In genomic region chr11:296976-297665, GRCh38 we compare ENCODE assay signal across 11 cellular contexts. TPM values are rescaled to one million over a fixed set of nuclear protein-coding genes. Genes with fewer than 3 reads are reported as not detected.
DNase-seq lines count a peak whose midpoint lies in the region; ATAC-seq and TF ChIP-seq lines count a peak whose summit lies in the region.
"Had no signal": no experiment of that assay in that cellular context is flagged by ENCODE, and none has a peak within 500 bp of the region (broad histone marks: within the 10 kb centered on the region; RNA-seq: fewer than 3 reads in every experiment).

No MANE protein-coding gene starts in this region.

- H3K4me3 ChIP-seq in BLaER1 (no peak overlapping the region), IMR-90 (ENCODE audit: insufficient read depth, low read depth, low read length) (no peak overlapping the region), SK-N-SH (ENCODE audit: low read depth in 2 of 2, low read length in 1 of 2) (no peak overlapping the region), colonic mucosa (no peak overlapping the region)

- 91% methylated on average over 5 of the region's 13 CpGs; no CpG with 5 or more reads in 1 of the 2 experiments for WGBS in IMR-90 (ENCODE audit: extremely low coverage in 2 of 2, insufficient read length in 1 of 2), 2 experiments
- 91% methylated on average over 9 of the region's 13 CpGs for WGBS in SK-N-SH (ENCODE audit: low lambda C conversion rate)

- TF ChIP-seq RAD21 in IMR-90 (IDR thresholded peaks at IDR 0.05; ENCODE audit: low read length) (no peak), SK-N-SH (IDR thresholded peaks at IDR 0.05; ENCODE audit: low read length) (no peak)

- no peaks in the 10 kb centered on the region for H3K27me3 ChIP-seq in BLaER1
- H3K27me3 ChIP-seq in IMR-90 (ENCODE audit: control insufficient read depth, insufficient read depth, low read length) = peaks cover 8% of the 10 kb centered on the region
- no peaks in the 10 kb centered on the region for H3K27me3 ChIP-seq in SK-N-SH (ENCODE audit: insufficient read depth)
- H3K27me3 ChIP-seq in colonic mucosa = peaks cover 3% of the 10 kb centered on the region

- H3K9me2 ChIP-seq in SK-N-SH = no peaks in the 10 kb centered on the region

- H3K9ac ChIP-seq in BLaER1 (peak overlapping the region; percentile 70; the same call in 1 of the 2 replicates), IMR-90 (ENCODE audit: low read depth, low read length) (no peak overlapping the region), SK-N-SH (no peak overlapping the region), colonic mucosa (ENCODE audit: low read depth in 2 of 2, low read length in 2 of 2) (no peak overlapping the region)

- no peak overlapping the region for H3K14ac ChIP-seq in IMR-90 (replicated peaks; ENCODE audit: low read depth, low read length)

- H4K20me1 ChIP-seq in BLaER1 = no peaks in the 10 kb centered on the region; the same call in 1 of the 2 replicates
- no peaks in the 10 kb centered on the region for H4K20me1 ChIP-seq in IMR-90 (ENCODE audit: insufficient read depth, low read length)
- no peaks in the 10 kb centered on the region for H4K20me1 ChIP-seq in SK-N-SH (ENCODE audit: insufficient read depth)

- H4K8ac ChIP-seq in IMR-90 (ENCODE audit: low read depth in 2 of 2, low read length in 2 of 2) = no peak overlapping the region

- peaks cover 47% of the 10 kb centered on the region for H3K4me1 ChIP-seq in BLaER1
- H3K4me1 ChIP-seq in IMR-90 (ENCODE audit: control insufficient read depth, insufficient read depth, low read length) = no peaks in the 10 kb centered on the region; the same call in 1 of the 2 replicates
- no peaks in the 10 kb centered on the region; a peak in 1 of 4 replicates for H3K4me1 ChIP-seq in SK-N-SH (ENCODE audit: control insufficient read depth in 1 of 2, insufficient read depth in 2 of 2, low read depth in 1 of 2, low read length in 1 of 2)
- peaks cover 5% of the 10 kb centered on the region for H3K4me1 ChIP-seq in colonic mucosa

- H3K4ac ChIP-seq in IMR-90 (ENCODE audit: low read depth, low read length) = no peak overlapping the region

- H4K91ac ChIP-seq in IMR-90 (ENCODE audit: insufficient read depth, low read depth, low read length) = no peak overlapping the region

- no peaks in the 10 kb centered on the region for H3K27me3 Mint-ChIP-seq in central memory CD8-positive, alpha-beta T cell

- no peak for TF ChIP-seq POLR2A in IMR-90 (IDR thresholded peaks at IDR 0.05; ENCODE audit: low read depth, low read length)

- H3K56ac ChIP-seq in IMR-90 (ENCODE audit: extremely low read depth, insufficient read depth, low read length) = no peak overlapping the region

- peaks cover 13% of the 10 kb centered on the region for H3K4me1 Mint-ChIP-seq in central memory CD8-positive, alpha-beta T cell

- POLR2A ChIA-PET in IMR-90 (lab: Charles Lee; ENCODE audit: unreplicated experiment) = no interaction called here
- POLR2A ChIA-PET in SK-N-SH (lab: Yijun Ruan, JAX) = no interaction called here

- no peak overlapping the region for H2AFZ ChIP-seq in IMR-90 (replicated peaks; ENCODE audit: low read length, poor library complexity)
- H2AFZ ChIP-seq in SK-N-SH (ENCODE audit: low read depth) = no peak overlapping the region

- H3F3A ChIP-seq in SK-N-SH (replicated peaks; ENCODE audit: insufficient read depth) = no peaks in the 10 kb centered on the region

- no peak overlapping the region for H2BK20ac ChIP-seq in IMR-90 (ENCODE audit: low read depth, low read length)

- TF ChIP-seq EP300 in SK-N-SH (IDR thresholded peaks at IDR 0.05; ENCODE audit: borderline replicate concordance in 1 of 2, low read depth in 1 of 2, low read length in 1 of 2) = no peak

- no peak overlapping the region for H2BK5ac ChIP-seq in IMR-90 (ENCODE audit: low read depth, low read length, poor library complexity, severe bottlenecking)

- no peaks in the 10 kb centered on the region for H3K9me3 Mint-ChIP-seq in central memory CD8-positive, alpha-beta T cell

- H3K18ac ChIP-seq in IMR-90 (ENCODE audit: low read depth, low read length) = no peak overlapping the region

- CTCF ChIA-PET in IMR-90 (lab: Yijun Ruan, JAX) = no interaction called here
- CTCF ChIA-PET in SK-N-SH (lab: Yijun Ruan, JAX) = no interaction called here

- TF ChIP-seq CTCF in IMR-90 (conservative IDR thresholded peaks at IDR 0.05; ENCODE audit: low read depth, low read length) (no peak), SK-N-SH (IDR thresholded peaks at IDR 0.05) (no peak), colonic mucosa (IDR thresholded peaks at IDR 0.05) (no peak)

- in situ Hi-C loops in IMR-90 (cut with MboI; ENCODE audit: low sequenced_read_pairs) = no loop called here

- peaks cover 10% of the 10 kb centered on the region for H3K36me3 Mint-ChIP-seq in central memory CD8-positive, alpha-beta T cell (ENCODE audit: insufficient read depth)

- no peak for ATAC-seq in IMR-90 (ENCODE audit: low read depth)
- peak; percentile 29 for ATAC-seq in central memory CD8-positive, alpha-beta T cell (replicated peaks; ENCODE audit: extremely low read depth, poor library complexity, severe bottlenecking)

- H3K9me3 ChIP-seq in BLaER1 (no peaks in the 10 kb centered on the region), IMR-90 (ENCODE audit: control insufficient read depth, insufficient read depth, low read length) (no peaks in the 10 kb centered on the region), SK-N-SH (no peaks in the 10 kb centered on the region), colonic mucosa (no peaks in the 10 kb centered on the region)

- H3K4me3 Mint-ChIP-seq in central memory CD8-positive, alpha-beta T cell = peak overlapping the region; percentile 63

- H3K79me2 ChIP-seq in SK-N-SH (ENCODE audit: insufficient read depth) = no peaks in the 10 kb centered on the region

- peaks cover 39% of the 10 kb centered on the region for H3K36me3 ChIP-seq in BLaER1
- H3K36me3 ChIP-seq in IMR-90 (ENCODE audit: control insufficient read depth, insufficient read depth, low read length) = peaks cover 16% of the 10 kb centered on the region
- H3K36me3 ChIP-seq in SK-N-SH (replicated peaks in 1 of 2; ENCODE audit: control insufficient read depth in 1 of 2, insufficient read depth in 2 of 2, low read length in 1 of 2) = no peaks in the 10 kb centered on the region
- H3K36me3 ChIP-seq in colonic mucosa = no peaks in the 10 kb centered on the region

- peak overlapping the region; percentile 36 for H3K27ac Mint-ChIP-seq in central memory CD8-positive, alpha-beta T cell (ENCODE audit: low read depth)

- H2AK5ac ChIP-seq in IMR-90 (ENCODE audit: low read depth, low read length) = no peak overlapping the region

- H3K23ac ChIP-seq in IMR-90 (ENCODE audit: low read depth, low read length) = no peak overlapping the region

- no peak overlapping the region for H2BK120ac ChIP-seq in IMR-90 (ENCODE audit: low read depth, low read length)

- intact Hi-C loops in IMR-90 (cut with micrococcal nuclease) = no loop called here
- intact Hi-C loops in colonic mucosa (cut with DNase I) = no loop called here

- no peak for DNase-seq in IMR-90
- no peak for DNase-seq in central memory CD8-positive, alpha-beta T cell (ENCODE audit: low spot score in 2 of 2)
- DNase-seq in mesenteric fat pad (ENCODE audit: low spot score) = peak; percentile 86
- DNase-seq in SK-N-SH = no peak
- no peak for DNase-seq in colonic mucosa
- DNase-seq in NCI-H226 = no peak
- DNase-seq in NCI-H1417 treated with DMSO at 0.1 percent for 48 hours (lab: John Stamatoyannopoulos, UW) = no peak
- DNase-seq: NCI-H2081 treated with DMSO at 0.1 percent for 48 hours had no signal

- no peak overlapping the region for H4K5ac ChIP-seq in IMR-90 (ENCODE audit: low read depth, low read length)

- H3K9me1 ChIP-seq in IMR-90 (ENCODE audit: insufficient read depth, low read length) = no peaks in the 10 kb centered on the region

- peak overlapping the region; percentile 31 for H2AK9ac ChIP-seq in IMR-90 (replicated peaks; ENCODE audit: low read depth, low read length, poor library complexity)

- dilution Hi-C loops in IMR-90 (cut with HindIII; ENCODE audit: low sequenced_read_pairs, unreplicated experiment) = no loop called here

- H3K27ac ChIP-seq in BLaER1 = peak overlapping the region; percentile 79
- H3K27ac ChIP-seq in IMR-90 (ENCODE audit: insufficient read depth, low read length) = no peak overlapping the region
- no peak overlapping the region for H3K27ac ChIP-seq in SK-N-SH (ENCODE audit: low read depth in 2 of 2, low read length in 1 of 2)
- no peak overlapping the region for H3K27ac ChIP-seq in colonic mucosa

- no peak overlapping the region for H2BK15ac ChIP-seq in IMR-90 (ENCODE audit: low read depth, low read length)

- H3K4me2 ChIP-seq in BLaER1 (peak overlapping the region; percentile 92), IMR-90 (ENCODE audit: low read depth, low read length) (no peak overlapping the region), SK-N-SH (no peak overlapping the region)

- no peaks in the 10 kb centered on the region for H3K79me1 ChIP-seq in IMR-90 (ENCODE audit: low read depth in 1 of 2, low read length in 2 of 2)

- no TSS peak for BruUV-seq in IMR-90 (replicated peaks; lab: Mats Ljungman, UMichigan)

RNA-seq across cellular contexts. Expression of gene IFITM5, which starts 2.2 kb away (rescaled TPM):
- total RNA-seq in IMR-90 (2012; rRNA removed) (not detected in 2 replicates), mesenteric fat pad (not detected), colonic mucosa (not detected)
- polyA plus RNA-seq in IMR-90 (2012; rRNA removed) (not detected in 2 replicates), SK-N-SH (2012; rRNA removed) (not detected in 2 replicates)
- polyA plus RNA-seq in IMR-90 (2012; cell fraction: cytosol; rRNA removed) = not detected in 2 replicates
- polyA plus RNA-seq in IMR-90 (2012; cell fraction: nucleus; rRNA removed; ENCODE audit: low replicate concordance) = not detected in 2 replicates
- not detected in 2 replicates for polyA plus RNA-seq in SK-N-SH (2012; cell fraction: cytosol; rRNA removed)
- polyA plus RNA-seq in SK-N-SH (2012; cell fraction: nucleus; rRNA removed) = not detected in 2 replicates
- total RNA-seq: astrocyte had no signal
- polyA plus RNA-seq: keratinocyte had no signal

RNA-seq across cellular contexts. Expression of gene PGGHG, which starts 8.2 kb away (rescaled TPM):
- total RNA-seq in IMR-90 (2012; rRNA removed) (1.4 and 1.8 TPM in 2 replicates), mesenteric fat pad (25.2 TPM), colonic mucosa (10 to 100 TPM; 10.6 to 12.9 TPM)
- polyA plus RNA-seq in IMR-90 (2012; rRNA removed) (16.2 and 17.0 TPM in 2 replicates), SK-N-SH (2012; rRNA removed) (19.9 and 26.5 TPM in 2 replicates)
- polyA plus RNA-seq in IMR-90 (2012; cell fraction: cytosol; rRNA removed) = 2.1 and 3.3 TPM in 2 replicates
- polyA plus RNA-seq in IMR-90 (2012; cell fraction: nucleus; rRNA removed; ENCODE audit: low replicate concordance) = 170 and 305 TPM in 2 replicates
- polyA plus RNA-seq in SK-N-SH (2012; cell fraction: cytosol; rRNA removed) = 1.5 and 2.6 TPM in 2 replicates
- 251 and 265 TPM in 2 replicates for polyA plus RNA-seq in SK-N-SH (2012; cell fraction: nucleus; rRNA removed)

RNA-seq across cellular contexts. Expression of gene IFITM2, which starts 10.5 kb away (rescaled TPM):
- 26.4 and 31.2 TPM in 2 replicates for total RNA-seq in IMR-90 (2012; rRNA removed)
- polyA plus RNA-seq in IMR-90 (2012; rRNA removed) = 564 and 600 TPM in 2 replicates
- 588 and 1,067 TPM in 2 replicates for polyA plus RNA-seq in IMR-90 (2012; cell fraction: cytosol; rRNA removed)
- polyA plus RNA-seq in IMR-90 (2012; cell fraction: nucleus; rRNA removed; ENCODE audit: low replicate concordance) = 95.2 and 139 TPM in 2 replicates
- total RNA-seq in mesenteric fat pad = 657 TPM
- polyA plus RNA-seq in SK-N-SH (2012; rRNA removed) = 398 and 518 TPM in 2 replicates
- 239 and 341 TPM in 2 replicates for polyA plus RNA-seq in SK-N-SH (2012; cell fraction: cytosol; rRNA removed)
- polyA plus RNA-seq in SK-N-SH (2012; cell fraction: nucleus; rRNA removed) = 92.5 and 106 TPM in 2 replicates
- 100 to 1,000 TPM in 1 of 2 donors, 10 to 100 TPM in 1; 74.1 to 115 TPM for total RNA-seq in colonic mucosa

RNA-seq across cellular contexts. Expression of gene IFITM1, which starts 16.7 kb away (rescaled TPM):
- 14.4 and 24.2 TPM in 2 replicates for total RNA-seq in IMR-90 (2012; rRNA removed)
- polyA plus RNA-seq in IMR-90 (2012; rRNA removed) = 67.5 and 68.9 TPM in 2 replicates
- polyA plus RNA-seq in IMR-90 (2012; cell fraction: cytosol; rRNA removed) = 54.7 and 163 TPM in 2 replicates
- 25.1 and 28.0 TPM in 2 replicates for polyA plus RNA-seq in IMR-90 (2012; cell fraction: nucleus; rRNA removed; ENCODE audit: low replicate concordance)
- total RNA-seq in mesenteric fat pad = 232 TPM
- 15.3 and 19.4 TPM in 2 replicates for polyA plus RNA-seq in SK-N-SH (2012; rRNA removed)
- polyA plus RNA-seq in SK-N-SH (2012; cell fraction: cytosol; rRNA removed) = 10.6 and 12.6 TPM in 2 replicates
- 4.7 and 8.8 TPM in 2 replicates for polyA plus RNA-seq in SK-N-SH (2012; cell fraction: nucleus; rRNA removed)
- 100 to 1,000 TPM in 1 of 2 donors, 10 to 100 TPM in 1; 63.3 to 101 TPM for total RNA-seq in colonic mucosa

RNA-seq across cellular contexts. Expression of gene NLRP6, which starts 18.9 kb away (rescaled TPM):
- total RNA-seq in IMR-90 (2012; rRNA removed) (not detected in 2 replicates), mesenteric fat pad (1.8 TPM), colonic mucosa (under 1 TPM; 0.17 to 0.72 TPM)
- polyA plus RNA-seq in IMR-90 (2012; rRNA removed) (not detected in 2 replicates), SK-N-SH (2012; rRNA removed) (not detected in 2 replicates)
- polyA plus RNA-seq in IMR-90 (2012; cell fraction: cytosol; rRNA removed) = not detected in 2 replicates
- 0.02 TPM in 1 of 2 replicates, not detected in the other for polyA plus RNA-seq in IMR-90 (2012; cell fraction: nucleus; rRNA removed; ENCODE audit: low replicate concordance)
- not detected in 2 replicates for polyA plus RNA-seq in SK-N-SH (2012; cell fraction: cytosol; rRNA removed)
- 0.05 TPM in 1 of 2 replicates, not detected in the other for polyA plus RNA-seq in SK-N-SH (2012; cell fraction: nucleus; rRNA removed)
- total RNA-seq: astrocyte had no signal
- polyA plus RNA-seq: keratinocyte had no signal
